In genomic region chr12:98997-99396, GRCh38 we compare ENCODE assay signal across 22 cellular contexts. TPM values are rescaled to one million over a fixed set of nuclear protein-coding genes. Genes with fewer than 3 reads are reported as not detected.
DNase-seq lines count a peak whose midpoint lies in the region; ATAC-seq, FAIRE-seq and TF ChIP-seq lines count a peak whose summit lies in the region.
"Had no signal": no experiment of that assay in that cellular context is flagged by ENCODE, and none has a peak within 500 bp of the region (broad histone marks: within the 10 kb centered on the region; RNA-seq: fewer than 3 reads in every experiment).

No MANE protein-coding gene starts in this region.

- H4K91ac ChIP-seq in IMR-90 (ENCODE audit: insufficient read depth, low read depth, low read length), result no peak overlapping the region

- peak overlapping the region; percentile 80 for H3K27ac Mint-ChIP-seq in mesothelial cell of epicardium
- H3K27ac Mint-ChIP-seq in T-helper 17 cell, result no peak overlapping the region
- no peak overlapping the region for H3K27ac Mint-ChIP-seq in stimulated activated effector memory CD8-positive, alpha-beta T cell treated with anti-CD3 and anti-CD28 coated beads, Interleukin-12 subunit alpha, Interleukin-12 subunit beta, amount 100 ng/mL, for 72 hours
- H3K27ac Mint-ChIP-seq: CD4-positive, CD25-positive, alpha-beta regulatory T cell; stimulated activated naive CD8-positive, alpha-beta T cell treated with anti-CD3 and anti-CD28 coated beads, Interleukin-15, Interleukin-2, amounts not matched to agents 100 ng/mL and 50 ng/mL, for 24 hours; T-helper 2 cell treated with Interferon-gamma antibody and Interleukin-4, amounts not matched to agents 5 μg/mL and 100 μg/mL, for 36 hours had no signal

- H3K23ac ChIP-seq in IMR-90 (ENCODE audit: low read depth, low read length), result no peak overlapping the region

- H3K36me3 Mint-ChIP-seq in mesothelial cell of epicardium, result no peaks in the 10 kb centered on the region
- no peaks in the 10 kb centered on the region for H3K36me3 Mint-ChIP-seq in T-helper 17 cell (ENCODE audit: low read depth)
- no peaks in the 10 kb centered on the region for H3K36me3 Mint-ChIP-seq in stimulated activated effector memory CD8-positive, alpha-beta T cell treated with anti-CD3 and anti-CD28 coated beads, Interleukin-12 subunit alpha, Interleukin-12 subunit beta, amount 100 ng/mL, for 72 hours
- H3K36me3 Mint-ChIP-seq: CD4-positive, CD25-positive, alpha-beta regulatory T cell had no signal

- H3K4me3 ChIP-seq in AG04450 (ENCODE audit: low read depth, low read length) (peak overlapping the region; percentile 27), IMR-90 (ENCODE audit: insufficient read depth, low read depth, low read length) (no peak overlapping the region), endothelial cell of umbilical vein (replicated peaks in 1 of 3; ENCODE audit: insufficient read depth in 1 of 3, low read depth in 1 of 3, low read length in 3 of 3) (no peak overlapping the region)
- H3K4me3 ChIP-seq: A549, gastrocnemius medialis, uterus had no signal

- H3K14ac ChIP-seq in IMR-90 (replicated peaks; ENCODE audit: low read depth, low read length), result no peak overlapping the region

- no peak overlapping the region for H3K9ac ChIP-seq in IMR-90 (ENCODE audit: low read depth, low read length)
- H3K9ac ChIP-seq in endothelial cell of umbilical vein (replicated peaks; ENCODE audit: extremely low read depth, insufficient read depth, low read length), result no peak overlapping the region

- H3K9me3 Mint-ChIP-seq in mesothelial cell of epicardium, result no peaks in the 10 kb centered on the region
- H3K9me3 Mint-ChIP-seq in stimulated activated effector memory CD8-positive, alpha-beta T cell treated with anti-CD3 and anti-CD28 coated beads, Interleukin-12 subunit alpha, Interleukin-12 subunit beta, amount 100 ng/mL, for 72 hours, result no peaks in the 10 kb centered on the region
- H3K9me3 Mint-ChIP-seq: T-helper 2 cell treated with Interferon-gamma antibody and Interleukin-4, amounts not matched to agents 5 μg/mL and 100 μg/mL, for 36 hours had no signal

- H4K20me1 ChIP-seq in IMR-90 (ENCODE audit: insufficient read depth, low read length) (no peaks in the 10 kb centered on the region), endothelial cell of umbilical vein (replicated peaks; ENCODE audit: control insufficient read depth, extremely low read depth, insufficient read depth, low read length) (no peaks in the 10 kb centered on the region)

- peak overlapping the region; percentile 85 for H3K4me2 ChIP-seq in IMR-90 (ENCODE audit: low read depth, low read length)
- no peak overlapping the region for H3K4me2 ChIP-seq in endothelial cell of umbilical vein (ENCODE audit: insufficient read depth, low read length)
- H3K4me2 ChIP-seq: A549 had no signal

- peaks cover 8% of the 10 kb centered on the region for H3K27me3 Mint-ChIP-seq in mesothelial cell of epicardium (ENCODE audit: low read depth)
- peaks cover 63% of the 10 kb centered on the region for H3K27me3 Mint-ChIP-seq in T-helper 17 cell
- H3K27me3 Mint-ChIP-seq: CD4-positive, CD25-positive, alpha-beta regulatory T cell had no signal

- H4K5ac ChIP-seq in IMR-90 (ENCODE audit: low read depth, low read length), result no peak overlapping the region; the same call in 1 of the 2 replicates

- H3K9me3 ChIP-seq in AG04450 (ENCODE audit: control insufficient read depth, insufficient read depth, low read length), result peaks cover 9% of the 10 kb centered on the region
- no peaks in the 10 kb centered on the region for H3K9me3 ChIP-seq in IMR-90 (ENCODE audit: control insufficient read depth, insufficient read depth, low read length)
- no peaks in the 10 kb centered on the region for H3K9me3 ChIP-seq in endothelial cell of umbilical vein (replicated peaks; ENCODE audit: control insufficient read depth, insufficient read depth, low read length)
- no peaks in the 10 kb centered on the region for H3K9me3 ChIP-seq in T-helper 17 cell (ENCODE audit: control insufficient read depth, low read length, poor library complexity, severe bottlenecking)
- H3K9me3 ChIP-seq: gastrocnemius medialis, uterus had no signal

- H3K4me3 Mint-ChIP-seq in mesothelial cell of epicardium (peak overlapping the region; percentile 44), T-helper 17 cell (no peak overlapping the region)
- no peak overlapping the region for H3K4me3 Mint-ChIP-seq in stimulated activated effector memory CD8-positive, alpha-beta T cell treated with anti-CD3 and anti-CD28 coated beads, Interleukin-12 subunit alpha, Interleukin-12 subunit beta, amount 100 ng/mL, for 72 hours
- H3K4me3 Mint-ChIP-seq: CD4-positive, CD25-positive, alpha-beta regulatory T cell; stimulated activated naive CD8-positive, alpha-beta T cell treated with anti-CD3 and anti-CD28 coated beads, Interleukin-15, Interleukin-2, amounts not matched to agents 100 ng/mL and 50 ng/mL, for 24 hours; T-helper 2 cell treated with Interferon-gamma antibody and Interleukin-4, amounts not matched to agents 5 μg/mL and 100 μg/mL, for 36 hours had no signal

- no peak overlapping the region for H2BK120ac ChIP-seq in IMR-90 (ENCODE audit: low read depth, low read length)

- H3K18ac ChIP-seq in IMR-90 (ENCODE audit: low read depth, low read length), result no peak overlapping the region; the same call in 1 of the 2 replicates

- H3K4me1 ChIP-seq in IMR-90 (ENCODE audit: control insufficient read depth, insufficient read depth, low read length), result peaks cover 10% of the 10 kb centered on the region
- no peaks in the 10 kb centered on the region for H3K4me1 ChIP-seq in endothelial cell of umbilical vein (ENCODE audit: control insufficient read depth, extremely low read depth, insufficient read depth, low read length)
- H3K4me1 ChIP-seq: A549, gastrocnemius medialis, uterus had no signal

- no peak overlapping the region for H3K4ac ChIP-seq in IMR-90 (ENCODE audit: low read depth, low read length)

- in situ Hi-C loops in IMR-90 (cut with MboI; ENCODE audit: low sequenced_read_pairs), result no loop called here

- no peaks in the 10 kb centered on the region for H3K79me2 ChIP-seq in endothelial cell of umbilical vein (ENCODE audit: control insufficient read depth, insufficient read depth, low read length)

- CTCF ChIA-PET in AG04450 (lab: Charles Lee) (no interaction called here), IMR-90 (lab: Yijun Ruan, JAX) (no interaction called here), endothelial cell of umbilical vein (lab: Charles Lee) (no interaction called here)

- TF ChIP-seq CTCF in AG04450 (IDR thresholded peaks at IDR 0.05; ENCODE audit: low read depth, low read length) (no peak), IMR-90 (conservative IDR thresholded peaks at IDR 0.05; ENCODE audit: low read depth, low read length) (no peak), endothelial cell of umbilical vein (IDR thresholded peaks at IDR 0.05; ENCODE audit: extremely low read depth in 1 of 2, insufficient read depth in 1 of 2, low read depth in 1 of 2, low read length in 2 of 2) (no peak), mesothelial cell of epicardium (IDR thresholded peaks at IDR 0.05; ENCODE audit: unreplicated experiment) (no peak)

- no peak for TF ChIP-seq POLR2A in IMR-90 (IDR thresholded peaks at IDR 0.05; ENCODE audit: low read depth, low read length)
- no peak for TF ChIP-seq POLR2A in endothelial cell of umbilical vein (IDR thresholded peaks at IDR 0.05; ENCODE audit: low read depth, low read length)

- no peak for DNase-seq in AG04450 (ENCODE audit: low read depth, low spot score)
- no peak for DNase-seq in IMR-90
- DNase-seq in endothelial cell of umbilical vein (ENCODE audit: low read depth, low spot score), result no peak
- no peak for DNase-seq in mesothelial cell of epicardium (ENCODE audit: low spot score in 2 of 2, unreplicated experiment in 2 of 2)
- DNase-seq in T-helper 17 cell, result no peak
- no peak for DNase-seq in stimulated activated effector memory CD8-positive, alpha-beta T cell treated with anti-CD3 and anti-CD28 coated beads, Interleukin-12 subunit alpha, Interleukin-12 subunit beta, amount 100 ng/mL, for 72 hours (ENCODE audit: low spot score in 2 of 2)
- no peak for DNase-seq in NCI-H187 (lab: John Stamatoyannopoulos, UW)
- DNase-seq in activated naive CD4-positive, alpha-beta T cell treated with anti-CD3 and anti-CD28 coated beads, Interleukin-2, amount 50 U/mL, for 16 hours, result no peak
- DNase-seq: activated CD8-positive, alpha-beta memory T cell treated with anti-CD3 and anti-CD28 coated beads for 24 hours; amygdala; CD4-positive, CD25-positive, alpha-beta regulatory T cell; cerebellar nuclear complex; DMS53; gastrocnemius medialis; NCI-H1694; SIG-M5; uterus had no signal

- WGBS in IMR-90 (ENCODE audit: extremely low coverage in 2 of 2, insufficient read length in 1 of 2), 2 experiments, result no CpG with 5 or more reads among the region's 11 CpGs

- BruUV-seq in IMR-90 (replicated peaks; lab: Mats Ljungman, UMichigan) (no TSS peak), endothelial cell of umbilical vein (replicated peaks; lab: Mats Ljungman, UMichigan) (no TSS peak)

- no peak for TF ChIP-seq RAD21 in IMR-90 (IDR thresholded peaks at IDR 0.05; ENCODE audit: low read length)

- H2AK9ac ChIP-seq in IMR-90 (replicated peaks; ENCODE audit: low read depth, low read length, poor library complexity), result no peak overlapping the region

- dilution Hi-C loops in IMR-90 (cut with HindIII; ENCODE audit: low sequenced_read_pairs, unreplicated experiment), result no loop called here
- dilution Hi-C loops in endothelial cell of umbilical vein (cut with MboI; ENCODE audit: extremely low pct_ligation_motif_present, low sequenced_read_pairs), result no loop called here

- H2BK15ac ChIP-seq in IMR-90 (ENCODE audit: low read depth, low read length), result no peak overlapping the region

- intact Hi-C loops in IMR-90 (cut with micrococcal nuclease), result no loop called here
- intact Hi-C loops in endothelial cell of umbilical vein (cut with micrococcal nuclease), result no loop called here

- POLR2A ChIA-PET in AG04450 (lab: Yijun Ruan, JAX), result no interaction called here
- POLR2A ChIA-PET in IMR-90 (lab: Charles Lee; ENCODE audit: unreplicated experiment), result no interaction called here
- POLR2A ChIA-PET in endothelial cell of umbilical vein (lab: Charles Lee), result no interaction called here

- no peak overlapping the region for H3K27ac ChIP-seq in AG04450 (ENCODE audit: low read depth, low read length)
- H3K27ac ChIP-seq in IMR-90 (ENCODE audit: insufficient read depth, low read length), result no peak overlapping the region
- no peak overlapping the region for H3K27ac ChIP-seq in endothelial cell of umbilical vein (ENCODE audit: insufficient read depth, low read depth, low read length)
- H3K27ac ChIP-seq: A549, gastrocnemius medialis, uterus had no signal

- H4K8ac ChIP-seq in IMR-90 (ENCODE audit: low read depth in 2 of 2, low read length in 2 of 2), result no peak overlapping the region

- H2BK5ac ChIP-seq in IMR-90 (ENCODE audit: low read depth, low read length, poor library complexity, severe bottlenecking), result no peak overlapping the region

- H2AK5ac ChIP-seq in IMR-90 (ENCODE audit: low read depth, low read length), result no peak overlapping the region

- no peaks in the 10 kb centered on the region for H3K79me1 ChIP-seq in IMR-90 (ENCODE audit: low read depth in 1 of 2, low read length in 2 of 2)

- H3K27me3 ChIP-seq in AG04450 (ENCODE audit: control insufficient read depth, insufficient read depth, low read length) (peaks cover 28% of the 10 kb centered on the region), IMR-90 (ENCODE audit: control insufficient read depth, insufficient read depth, low read length) (peaks cover 23% of the 10 kb centered on the region), endothelial cell of umbilical vein (ENCODE audit: control insufficient read depth in 2 of 2, insufficient read depth in 2 of 2, low read length in 2 of 2) (peaks cover 10 to 20% of the 10 kb centered on the region in 2 experiments)
- H3K27me3 ChIP-seq: uterus had no signal

- H2AFZ ChIP-seq in IMR-90 (replicated peaks; ENCODE audit: low read length, poor library complexity) (no peak overlapping the region), endothelial cell of umbilical vein (ENCODE audit: low read depth, low read length) (no peak overlapping the region)

- ATAC-seq in IMR-90 (ENCODE audit: low read depth) (peak; percentile 44), T-helper 17 cell (no peak)
- ATAC-seq in stimulated activated effector memory CD8-positive, alpha-beta T cell treated with anti-CD3 and anti-CD28 coated beads, Interleukin-12 subunit alpha, Interleukin-12 subunit beta, amount 100 ng/mL, for 72 hours, result no peak
- ATAC-seq: gastrocnemius medialis had no signal

- H3K36me3 ChIP-seq in IMR-90 (ENCODE audit: control insufficient read depth, insufficient read depth, low read length) (no peaks in the 10 kb centered on the region), endothelial cell of umbilical vein (ENCODE audit: control insufficient read depth in 2 of 2, extremely low read depth in 1 of 2, insufficient read depth in 2 of 2, low read length in 2 of 2) (no peaks in the 10 kb centered on the region)
- H3K36me3 ChIP-seq: gastrocnemius medialis, uterus had no signal

- H3K9me1 ChIP-seq in IMR-90 (ENCODE audit: insufficient read depth, low read length) (no peaks in the 10 kb centered on the region), endothelial cell of umbilical vein (replicated peaks; ENCODE audit: control insufficient read depth, extremely low read depth, insufficient read depth, low read length) (no peaks in the 10 kb centered on the region)

- no peak for FAIRE-seq in endothelial cell of umbilical vein (lab: Jason Lieb, UNC)
- FAIRE-seq: A549, HTR-8/SVneo had no signal

- no peak overlapping the region for H3K56ac ChIP-seq in IMR-90 (ENCODE audit: extremely low read depth, insufficient read depth, low read length)

- H2BK20ac ChIP-seq in IMR-90 (ENCODE audit: low read depth, low read length), result no peak overlapping the region

- H3K4me1 Mint-ChIP-seq in mesothelial cell of epicardium (peaks cover 47% of the 10 kb centered on the region), T-helper 17 cell (no peaks in the 10 kb centered on the region)
- H3K4me1 Mint-ChIP-seq in stimulated activated effector memory CD8-positive, alpha-beta T cell treated with anti-CD3 and anti-CD28 coated beads, Interleukin-12 subunit alpha, Interleukin-12 subunit beta, amount 100 ng/mL, for 72 hours, result no peaks in the 10 kb centered on the region

RNA-seq across cellular contexts. Expression of gene IQSEC3, which starts 32.4 kb away (rescaled TPM):
- polyA plus RNA-seq in AG04450 (2011; rRNA removed) (0.47 and 0.71 TPM in 2 replicates), IMR-90 (2012; rRNA removed) (0.10 TPM in 2 replicates), endothelial cell of umbilical vein (not detected in 2 replicates)
- polyA minus RNA-seq in AG04450 (2011; rRNA and poly(A)+ RNA removed), result 0.52 and 0.74 TPM in 2 replicates
- total RNA-seq in IMR-90 (2012; rRNA removed) (not detected in 2 replicates), endothelial cell of umbilical vein (not detected in 2 replicates), mesothelial cell of epicardium (7.4 to 8.8 TPM (median 8.5 TPM) in 3 replicates), T-helper 17 cell (under 1 TPM; 0.29 to 0.60 TPM)
- polyA plus RNA-seq in IMR-90 (2012; cell fraction: cytosol; rRNA removed), result 0.03 and 0.08 TPM in 2 replicates
- polyA plus RNA-seq in IMR-90 (2012; cell fraction: nucleus; rRNA removed; ENCODE audit: low replicate concordance), result 0.92 and 1.2 TPM in 2 replicates
- not detected in 2 replicates for polyA plus RNA-seq in endothelial cell of umbilical vein (2011; cell fraction: cytosol; rRNA removed)
- polyA plus RNA-seq in endothelial cell of umbilical vein (2011; cell fraction: nucleus; rRNA removed), result not detected in 2 replicates
- polyA plus RNA-seq in endothelial cell of umbilical vein (2012), result not detected in 2 replicates
- polyA minus RNA-seq in endothelial cell of umbilical vein, result not detected in 2 replicates
- polyA minus RNA-seq in endothelial cell of umbilical vein (2011; cell fraction: cytosol; rRNA and poly(A)+ RNA removed), result not detected
- not detected in 2 replicates for polyA minus RNA-seq in endothelial cell of umbilical vein (2011; cell fraction: nucleus; rRNA and poly(A)+ RNA removed)
- total RNA-seq: M059J had no signal
- polyA plus RNA-seq: A549 had no signal
